22 cellular contexts compared by ENCODE assay signal in the genomic region with DNA sequence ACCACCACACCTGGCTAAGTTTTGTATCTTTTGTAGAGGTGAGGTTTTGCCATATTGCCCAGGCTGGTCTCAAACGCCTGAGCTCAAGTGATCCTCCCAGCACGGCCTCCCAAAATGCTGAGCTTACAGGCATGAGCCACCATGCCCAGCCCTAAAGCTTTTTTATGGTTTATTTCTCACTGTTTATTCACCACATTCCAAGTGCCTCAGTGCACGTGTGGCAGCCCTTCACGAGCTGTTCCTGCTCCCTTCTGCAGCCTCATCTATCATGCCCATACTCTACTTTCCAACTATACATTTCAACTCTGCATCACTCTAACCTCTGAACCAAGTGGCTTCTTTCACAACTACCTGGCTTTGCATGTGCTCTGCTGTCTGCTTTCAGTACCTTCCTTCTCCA.
"Had no signal": no experiment of that assay in that cellular context is flagged by ENCODE, and none has a peak within 500 bp of the region (broad histone marks: within the 10 kb centered on the region; RNA-seq: fewer than 3 reads in every experiment).

No MANE protein-coding gene starts in this region.

- H3K27ac Mint-ChIP-seq: mesothelial cell of epicardium; naive thymus-derived CD4-positive, alpha-beta T cell had no signal

- H3K36me3 ChIP-seq: esophagus muscularis mucosa, heart right ventricle, left lung, lower lobe of right lung had no signal

- H3K4me3 Mint-ChIP-seq: mesothelial cell of epicardium; naive thymus-derived CD4-positive, alpha-beta T cell had no signal

- H3K4me3 ChIP-seq: coronary artery, dorsolateral prefrontal cortex, esophagus muscularis mucosa, heart right ventricle, left lung, lower lobe of right lung had no signal

- H3K4me1 ChIP-seq: esophagus muscularis mucosa, foreskin keratinocyte, heart right ventricle, left lung, lower lobe of right lung had no signal

- H3K9me3 Mint-ChIP-seq: mesothelial cell of epicardium had no signal

- H3K36me3 Mint-ChIP-seq: mesothelial cell of epicardium; naive thymus-derived CD4-positive, alpha-beta T cell had no signal

- FAIRE-seq: colon, endothelial cell of umbilical vein, frontal cortex, islet of Langerhans, keratinocyte had no signal

- H3K4me1 Mint-ChIP-seq: mesothelial cell of epicardium had no signal

- H3K9me3 ChIP-seq: esophagus muscularis mucosa, heart right ventricle, left lung, lower lobe of right lung had no signal

- DNase-seq: dermis blood vessel endothelial cell; dorsolateral prefrontal cortex; effector CD4-positive, alpha-beta T cell; effector memory CD4-positive, alpha-beta T cell; foreskin keratinocyte; glutamatergic neuron; heart right ventricle; hippocampal formation; left colon; left lung; left ventricle myocardium superior; lower lobe of right lung; mesenchymal stem cell; naive thymus-derived CD4-positive, alpha-beta T cell had no signal

- H3K27ac ChIP-seq: coronary artery, dorsolateral prefrontal cortex, esophagus muscularis mucosa, foreskin keratinocyte, heart right ventricle, left lung, lower lobe of right lung had no signal

- H3K27me3 ChIP-seq: dorsolateral prefrontal cortex, esophagus muscularis mucosa, foreskin keratinocyte, heart right ventricle, left lung had no signal

- ATAC-seq: foreskin keratinocyte; heart right ventricle; left colon; left lung; left ventricle myocardium superior; lower lobe of right lung; naive thymus-derived CD4-positive, alpha-beta T cell had no signal
